In the genomic region with DNA sequence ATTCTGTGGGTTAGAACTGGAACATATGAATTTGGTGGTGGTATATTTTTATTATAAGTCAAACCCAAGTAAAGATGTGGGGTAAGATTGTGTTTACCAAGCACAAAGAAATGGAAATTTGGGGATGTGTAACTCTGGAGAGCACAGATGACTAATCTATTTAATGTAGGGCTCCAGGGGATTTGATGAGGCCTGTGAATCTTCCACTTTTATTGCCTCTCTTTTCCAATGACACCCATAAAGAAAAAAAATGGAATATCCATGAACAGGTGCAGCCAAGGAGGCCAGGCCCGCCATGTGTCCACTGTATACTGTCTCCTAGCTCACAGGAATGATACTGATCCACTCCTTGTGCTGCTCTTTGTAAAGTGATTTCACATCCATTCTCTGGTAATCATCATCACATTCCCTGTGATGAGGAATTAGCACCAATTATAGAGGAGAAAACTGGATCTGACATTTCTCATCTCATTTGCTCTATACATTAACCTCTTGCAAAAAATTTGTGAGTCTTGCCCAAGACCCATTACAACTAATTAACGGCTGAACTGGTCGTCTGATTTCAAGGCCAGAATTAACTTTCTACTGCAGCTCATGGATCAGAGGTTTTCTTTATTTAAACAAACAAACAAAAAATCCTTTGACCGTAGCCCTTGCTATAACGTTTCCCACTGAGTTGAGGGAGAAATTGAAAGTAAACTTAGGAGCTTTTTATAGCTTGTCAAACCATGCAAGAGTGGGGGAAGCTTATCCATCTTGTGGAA, we compare ENCODE assay signal across 10 cellular contexts. TPM values are rescaled to one million over a fixed set of nuclear protein-coding genes. Genes with fewer than 3 reads are reported as not detected.
DNase-seq lines count a peak whose midpoint lies in the region; ATAC-seq, FAIRE-seq and TF ChIP-seq lines count a peak whose summit lies in the region.
"Had no signal": no experiment of that assay in that cellular context is flagged by ENCODE, and none has a peak within 500 bp of the region (broad histone marks: within the 10 kb centered on the region; RNA-seq: fewer than 3 reads in every experiment).

No MANE protein-coding gene starts in this region.

- TF ChIP-seq POLR2A in HepG2 (IDR thresholded peaks at IDR 0.05; ENCODE audit: insufficient read depth in 1 of 2, low read depth in 2 of 2, low read length in 2 of 2), result no peak

- peak in 1 of 2 donors; percentile 0 for ATAC-seq in activated naive CD4-positive, alpha-beta T cell treated with anti-CD3 and anti-CD28 coated beads, Interleukin-2, amount 50 U/mL, for 72 hours
- ATAC-seq in HepG2, result no peak
- ATAC-seq in HG03354 (IDR thresholded peaks at IDR 0.05; ENCODE audit: poor library complexity, severe bottlenecking, unreplicated experiment), result no peak
- no peak for ATAC-seq in GM18909 (IDR thresholded peaks at IDR 0.05; ENCODE audit: poor library complexity, unreplicated experiment)

- POLR2A ChIA-PET in HepG2 (lab: Yijun Ruan, JAX), result no interaction called here

- H3K79me2 ChIP-seq in HepG2 (ENCODE audit: insufficient read depth, low read length), result no peaks in the 10 kb centered on the region

- peak overlapping the region; percentile 99 for H3K27ac Mint-ChIP-seq in activated naive CD4-positive, alpha-beta T cell treated with anti-CD3 and anti-CD28 coated beads, Interleukin-2, amount 10 ng/mL, durations not matched to agents 7 days and 5 days
- H3K27ac Mint-ChIP-seq in activated naive CD4-positive, alpha-beta T cell treated with anti-CD3 and anti-CD28 coated beads, Interleukin-2, amount 50 U/mL, for 72 hours, result peak overlapping the region; percentile 98 to 100

- FAIRE-seq in HepG2 (lab: Jason Lieb, UNC), result no peak
- FAIRE-seq in RCC 7860 (lab: Jason Lieb, UNC), result no peak
- FAIRE-seq: keratinocyte had no signal

- H3K9me3 ChIP-seq in HepG2 (ENCODE audit: low read length) (no peaks in the 10 kb centered on the region), tibial artery (no peaks in the 10 kb centered on the region)

- peaks cover 23% of the 10 kb centered on the region for H3K36me3 Mint-ChIP-seq in activated naive CD4-positive, alpha-beta T cell treated with anti-CD3 and anti-CD28 coated beads, Interleukin-2, amount 10 ng/mL, durations not matched to agents 7 days and 5 days
- H3K36me3 Mint-ChIP-seq in activated naive CD4-positive, alpha-beta T cell treated with anti-CD3 and anti-CD28 coated beads, Interleukin-2, amount 50 U/mL, for 72 hours, result peaks cover 21 to 48% of the 10 kb centered on the region in 2 donors

- H3K9me3 Mint-ChIP-seq in activated naive CD4-positive, alpha-beta T cell treated with anti-CD3 and anti-CD28 coated beads, Interleukin-2, amount 10 ng/mL, durations not matched to agents 7 days and 5 days, result no peaks in the 10 kb centered on the region
- H3K9me3 Mint-ChIP-seq in activated naive CD4-positive, alpha-beta T cell treated with anti-CD3 and anti-CD28 coated beads, Interleukin-2, amount 50 U/mL, for 72 hours, result peaks cover 0 to 7% of the 10 kb centered on the region in 2 donors

- TF ChIP-seq RAD21 in HepG2 (CRISPR knock-in tag; IDR thresholded peaks at IDR 0.05), result no peak

- H3K27me3 Mint-ChIP-seq in activated naive CD4-positive, alpha-beta T cell treated with anti-CD3 and anti-CD28 coated beads, Interleukin-2, amount 10 ng/mL, durations not matched to agents 7 days and 5 days, result no peaks in the 10 kb centered on the region

- H3K36me3 ChIP-seq in HepG2 (replicated peaks in 1 of 2; ENCODE audit: control insufficient read depth in 1 of 2, insufficient read depth in 2 of 2, low read length in 2 of 2), result no peaks in the 10 kb centered on the region
- no peaks in the 10 kb centered on the region for H3K36me3 ChIP-seq in tibial artery

- peak overlapping the region; percentile 91 for H3K4me3 Mint-ChIP-seq in activated naive CD4-positive, alpha-beta T cell treated with anti-CD3 and anti-CD28 coated beads, Interleukin-2, amount 10 ng/mL, durations not matched to agents 7 days and 5 days

- TF ChIP-seq EP300 in HepG2 (IDR thresholded peaks at IDR 0.05; ENCODE audit: low read depth in 2 of 2, low read length in 2 of 2) (no peak), HepG2 (CRISPR knock-in tag; IDR thresholded peaks at IDR 0.05; ENCODE audit: borderline replicate concordance) (no peak)

- BruUV-seq in HepG2 (replicated peaks; lab: Mats Ljungman, UMichigan), result no TSS peak

- H3K4me3 ChIP-seq in HepG2 (replicated peaks in 1 of 3; ENCODE audit: insufficient read depth in 1 of 3, low read depth in 2 of 3, low read length in 3 of 3), result no peak overlapping the region
- peak overlapping the region; percentile 33 to 39 for H3K4me3 ChIP-seq in tibial artery

- peaks cover 65% of the 10 kb centered on the region for H3K4me1 Mint-ChIP-seq in activated naive CD4-positive, alpha-beta T cell treated with anti-CD3 and anti-CD28 coated beads, Interleukin-2, amount 10 ng/mL, durations not matched to agents 7 days and 5 days

- in situ Hi-C loops in HepG2 (cut with HindIII; ENCODE audit: extremely low pct_ligation_motif_present, low pct_unique_long_range_greater_than_20kb), result loop anchor here (5.0 kb wide), 1 partner anchor 84 kb away; no protein-coding TSS in a partner anchor

- intact Hi-C loops in HepG2 (cut with micrococcal nuclease; ENCODE audit: unreplicated experiment), result loop anchor here (5.0 kb wide), 1 partner anchor 134 kb away; the partner anchor contains the start of gene DDX21
- intact Hi-C loops in tibial artery (cut with DNase I; ENCODE audit: low total_unique reads), result loop anchor here (5.0 to 10.0 kb wide), 2 partner anchors 84 to 106 kb away; partner anchors contain the start of gene KIFBP

- H2AFZ ChIP-seq in HepG2 (ENCODE audit: low read length), result no peak overlapping the region

- H4K20me1 ChIP-seq in HepG2 (ENCODE audit: insufficient read depth, low read length), result no peaks in the 10 kb centered on the region

- H3K27me3 ChIP-seq in HepG2 (ENCODE audit: control insufficient read depth in 1 of 2, insufficient read depth in 2 of 2, low read length in 2 of 2) (no peaks in the 10 kb centered on the region; a peak in 1 of 5 replicates), tibial artery (no peaks in the 10 kb centered on the region)

- H3K27ac ChIP-seq in HepG2 (ENCODE audit: extremely low read length, insufficient read depth, low read length), result no peak overlapping the region
- peak overlapping the region in 1 of 2 donors; percentile 62 for H3K27ac ChIP-seq in tibial artery

- no peak overlapping the region for H3K9ac ChIP-seq in HepG2 (ENCODE audit: insufficient read depth, low read depth, low read length)

- WGBS in HepG2 (ENCODE audit: low lambda C conversion rate), result 7% methylated on average over 5 of the region's 5 CpGs

- peak overlapping the region; percentile 33 for H3K4me2 ChIP-seq in HepG2 (ENCODE audit: low read depth, low read length)

- CTCF ChIA-PET in activated naive CD4-positive, alpha-beta T cell treated with anti-CD3 and anti-CD28 coated beads, Interleukin-2, amount 10 ng/mL, durations not matched to agents 7 days and 5 days (lab: Charles Lee), result interaction anchor here (0.6 to 7.0 kb wide), 6 partner anchors 26 to 135 kb away, joined by 3 to 142 read pairs (median 4); partner anchors contain the start of gene DDX21
- CTCF ChIA-PET in HepG2 (lab: Yijun Ruan, JAX; ENCODE audit: low intra/inter-chr PET ratio, low total read pairs), result interaction anchor here (1.9 kb wide), 1 partner anchor 86 kb away, joined by 4 read pairs; no protein-coding TSS in a partner anchor

- DNase-seq in activated naive CD4-positive, alpha-beta T cell treated with anti-CD3 and anti-CD28 coated beads, Interleukin-2, amount 10 ng/mL, durations not matched to agents 7 days and 5 days, result no peak
- DNase-seq in activated naive CD4-positive, alpha-beta T cell treated with anti-CD3 and anti-CD28 coated beads, Interleukin-2, amount 50 U/mL, for 16 hours, result no peak
- DNase-seq in activated naive CD4-positive, alpha-beta T cell treated with anti-CD3 and anti-CD28 coated beads, Interleukin-2, amount 50 U/mL, for 72 hours (ENCODE audit: low spot score in 2 of 2), result no peak
- DNase-seq in HepG2 (ENCODE audit: low spot score), result no peak
- DNase-seq in tibial artery, result no peak
- no peak for DNase-seq in RCC 7860 (ENCODE audit: low spot score)
- DNase-seq: NCI-H1417 treated with DMSO at 0.1 percent for 48 hours had no signal

- TF ChIP-seq CTCF in HepG2 (CRISPR knock-in tag; IDR thresholded peaks at IDR 0.05) (no peak), tibial artery (IDR thresholded peaks at IDR 0.05) (no peak)

- H3K4me1 ChIP-seq in HepG2 (ENCODE audit: insufficient read depth, low read length) (peaks cover 13% of the 10 kb centered on the region; the same call in 1 of the 2 replicates), tibial artery (peaks cover 0 to 24% (median 0%) of the 10 kb centered on the region in 4 donors)

RNA-seq across cellular contexts. Expression of gene SRGN, which starts 3.0 kb away (rescaled TPM):
- 100 to 1,000 TPM; 150 to 490 TPM for total RNA-seq in activated naive CD4-positive, alpha-beta T cell treated with anti-CD3 and anti-CD28 coated beads, Interleukin-2, amount 50 U/mL, for 72 hours
- 0.09 TPM in 1 of 2 replicates, not detected in the other for total RNA-seq in HepG2 (2016; rRNA removed; fragmentation: Illumina TruSeq; extraction: Trizol)
- total RNA-seq in HepG2 (2016; cell fraction: cytosol; rRNA removed; fragmentation: Illumina TruSeq; extraction: Trizol; ENCODE audit: low read depth), result not detected in 2 replicates
- total RNA-seq in HepG2 (2016; cell fraction: insoluble cytoplasmic fraction; rRNA removed; fragmentation: Illumina TruSeq; extraction: Trizol), result not detected in 2 replicates
- total RNA-seq in HepG2 (2016; cell fraction: membrane; rRNA removed; fragmentation: Illumina TruSeq; extraction: Trizol), result not detected in 2 replicates
- total RNA-seq in HepG2 (2016; cell fraction: nucleus; rRNA removed; fragmentation: Illumina TruSeq; extraction: Trizol), result not detected in 2 replicates
- polyA plus RNA-seq in HepG2 (2011; rRNA removed), result not detected in 2 replicates
- 0.12 and 0.15 TPM in 2 replicates for polyA plus RNA-seq in HepG2 (2011; cell fraction: cytosol; rRNA removed)
- 0.14 TPM in 1 of 2 replicates, not detected in the other for polyA plus RNA-seq in HepG2 (2011; cell fraction: nucleus; rRNA removed)
- polyA plus RNA-seq in HepG2 (2012), result 0.21 TPM in 1 of 2 replicates, not detected in the other
- polyA plus RNA-seq in HepG2 (2016; cell fraction: cytosol; fragmentation: Illumina TruSeq; extraction: Trizol; ENCODE audit: low read depth), result not detected in 2 replicates
- not detected in 2 replicates for polyA plus RNA-seq in HepG2 (2016; cell fraction: insoluble cytoplasmic fraction; fragmentation: Illumina TruSeq; extraction: Trizol; ENCODE audit: low read depth)
- polyA plus RNA-seq in HepG2 (2016; cell fraction: membrane; fragmentation: Illumina TruSeq; extraction: Trizol; ENCODE audit: low read depth), result not detected in 2 replicates
- not detected in 2 replicates for polyA plus RNA-seq in HepG2 (2016; cell fraction: nucleus; fragmentation: Illumina TruSeq; extraction: Trizol; ENCODE audit: insufficient read depth, low read depth)
- 0.16 and 2.3 TPM in 2 replicates for polyA minus RNA-seq in HepG2 (2011; rRNA and poly(A)+ RNA removed; ENCODE audit: low replicate concordance)
- polyA minus RNA-seq in HepG2 (2011; cell fraction: cytosol; rRNA and poly(A)+ RNA removed), result not detected in 2 replicates
- not detected in 2 replicates for polyA minus RNA-seq in HepG2 (2011; cell fraction: nucleus; rRNA and poly(A)+ RNA removed)

RNA-seq across cellular contexts. Expression of gene VPS26A, which starts 33.1 kb away (rescaled TPM):
- total RNA-seq in activated naive CD4-positive, alpha-beta T cell treated with anti-CD3 and anti-CD28 coated beads, Interleukin-2, amount 50 U/mL, for 72 hours, result 10 to 100 TPM; 33.5 to 66.0 TPM
- 32.6 and 56.7 TPM in 2 replicates for total RNA-seq in HepG2 (2016; rRNA removed; fragmentation: Illumina TruSeq; extraction: Trizol)
- 7.0 and 10.6 TPM in 2 replicates for total RNA-seq in HepG2 (2016; cell fraction: cytosol; rRNA removed; fragmentation: Illumina TruSeq; extraction: Trizol; ENCODE audit: low read depth)
- total RNA-seq in HepG2 (2016; cell fraction: insoluble cytoplasmic fraction; rRNA removed; fragmentation: Illumina TruSeq; extraction: Trizol), result 32.1 and 59.4 TPM in 2 replicates
- total RNA-seq in HepG2 (2016; cell fraction: membrane; rRNA removed; fragmentation: Illumina TruSeq; extraction: Trizol), result 16.9 and 19.8 TPM in 2 replicates
- 20.7 TPM in 2 replicates for total RNA-seq in HepG2 (2016; cell fraction: nucleus; rRNA removed; fragmentation: Illumina TruSeq; extraction: Trizol)
- polyA plus RNA-seq in HepG2 (2011; rRNA removed), result 10.3 and 12.9 TPM in 2 replicates
- polyA plus RNA-seq in HepG2 (2011; cell fraction: cytosol; rRNA removed), result 4.2 and 7.4 TPM in 2 replicates
- polyA plus RNA-seq in HepG2 (2011; cell fraction: nucleus; rRNA removed), result 1.7 and 3.0 TPM in 2 replicates
- polyA plus RNA-seq in HepG2 (2012), result 22.7 and 30.3 TPM in 2 replicates
- 5.3 and 6.4 TPM in 2 replicates for polyA plus RNA-seq in HepG2 (2016; cell fraction: cytosol; fragmentation: Illumina TruSeq; extraction: Trizol; ENCODE audit: low read depth)
- 95.5 and 103 TPM in 2 replicates for polyA plus RNA-seq in HepG2 (2016; cell fraction: insoluble cytoplasmic fraction; fragmentation: Illumina TruSeq; extraction: Trizol; ENCODE audit: low read depth)
- 14.3 and 15.6 TPM in 2 replicates for polyA plus RNA-seq in HepG2 (2016; cell fraction: membrane; fragmentation: Illumina TruSeq; extraction: Trizol; ENCODE audit: low read depth)
- polyA plus RNA-seq in HepG2 (2016; cell fraction: nucleus; fragmentation: Illumina TruSeq; extraction: Trizol; ENCODE audit: insufficient read depth, low read depth), result 36.5 and 37.9 TPM in 2 replicates
- 1.3 and 3.5 TPM in 2 replicates for polyA minus RNA-seq in HepG2 (2011; rRNA and poly(A)+ RNA removed; ENCODE audit: low replicate concordance)
- polyA minus RNA-seq in HepG2 (2011; cell fraction: cytosol; rRNA and poly(A)+ RNA removed), result 10.0 and 10.2 TPM in 2 replicates
- 5.5 and 9.2 TPM in 2 replicates for polyA minus RNA-seq in HepG2 (2011; cell fraction: nucleus; rRNA and poly(A)+ RNA removed)

Comparison
In these comparisons a context has a peak if more than half of its experiments do, and no peak if none do; other contexts are left out.
1. H3K4me3 ChIP-seq: peak in tibial artery (2 of 2); none in HepG2 (0 of 3).
2. RNA of gene SRGN, which starts 3.0 kb away (total RNA-seq): 150 to 490 TPM in activated naive CD4-positive, alpha-beta T cell treated with anti-CD3 and anti-CD28 coated beads, Interleukin-2, amount 50 U/mL, for 72 hours; 0.09 TPM in HepG2; every median in the first group is over 100 times any median in the second.